ENCODE assay signal across 11 cellular contexts in genomic region chr21:33540711-33541104, GRCh38. TPM values are rescaled to one million over a fixed set of nuclear protein-coding genes. Genes with fewer than 3 reads are reported as not detected.
DNase-seq lines count a peak whose midpoint lies in the region; ATAC-seq, FAIRE-seq and TF ChIP-seq lines count a peak whose summit lies in the region.
"Had no signal": no experiment of that assay in that cellular context is flagged by ENCODE, and none has a peak within 500 bp of the region (broad histone marks: within the 10 kb centered on the region; RNA-seq: fewer than 3 reads in every experiment).

No MANE protein-coding gene starts in this region.

- H3K4me1 Mint-ChIP-seq in CD4-positive, alpha-beta memory T cell: peaks cover 25 to 58% (median 37%) of the 10 kb centered on the region in 4 donors
- peaks cover 32 to 39% of the 10 kb centered on the region in 2 donors for H3K4me1 Mint-ChIP-seq in natural killer cell treated with Interleukin-12 subunit alpha and Interleukin-12 subunit beta and Interleukin-15 and Interleukin-18, amount 100 ng/mL, for 72 hours (ENCODE audit: low read depth in 2 of 2)

- peaks cover 71% of the 10 kb centered on the region for H3K79me2 ChIP-seq in Loucy (ENCODE audit: insufficient read depth, low read length)

- no peak for DNase-seq in CD4-positive, alpha-beta memory T cell
- DNase-seq in bronchial epithelial cell (ENCODE audit: low read depth) (no peak), amygdala (lab: John Stamatoyannopoulos, UW) (no peak)
- no peak for DNase-seq in natural killer cell treated with Interleukin-12 subunit alpha and Interleukin-12 subunit beta and Interleukin-15 and Interleukin-18, amount 100 ng/mL, for 72 hours (ENCODE audit: low spot score)
- DNase-seq in activated effector memory CD4-positive, alpha-beta T cell treated with Interleukin-2 at 50 U/mL for 16 hours: no peak
- DNase-seq: stimulated activated CD4-positive, alpha-beta T cell treated with anti-CD3 and anti-CD28 coated beads, Interleukin-1b, Interleukin-23, amount 100 ng/mL, for 48 hours had no signal

- H3K9me2 ChIP-seq in Loucy (replicated peaks; ENCODE audit: low read depth, low read length): no peaks in the 10 kb centered on the region

- H3K36me3 Mint-ChIP-seq in CD4-positive, alpha-beta memory T cell: peaks cover 16 to 54% of the 10 kb centered on the region in 2 donors
- peaks cover 23% of the 10 kb centered on the region for H3K36me3 Mint-ChIP-seq in natural killer cell treated with Interleukin-12 subunit alpha and Interleukin-12 subunit beta and Interleukin-15 and Interleukin-18, amount 100 ng/mL, for 72 hours

- no peak overlapping the region for H3K27ac ChIP-seq in CD4-positive, alpha-beta memory T cell (ENCODE audit: low read depth, low read length)

- peaks cover 38% of the 10 kb centered on the region for H3K4me1 ChIP-seq in CD4-positive, alpha-beta memory T cell (ENCODE audit: insufficient read depth, low read length)
- peaks cover 25% of the 10 kb centered on the region for H3K4me1 ChIP-seq in Loucy (ENCODE audit: insufficient read depth, low read length, poor library complexity, severe bottlenecking)

- no peaks in the 10 kb centered on the region for H3K27me3 ChIP-seq in CD4-positive, alpha-beta memory T cell (ENCODE audit: insufficient read depth, low read length)
- H3K27me3 ChIP-seq in Loucy (ENCODE audit: insufficient read depth, low read length, poor library complexity, severe bottlenecking): no peaks in the 10 kb centered on the region
- no peaks in the 10 kb centered on the region for H3K27me3 ChIP-seq in bronchial epithelial cell (ENCODE audit: control insufficient read depth, insufficient read depth, low read length)

- H3K4me2 ChIP-seq in Loucy (ENCODE audit: low read depth, low read length, poor library complexity, severe bottlenecking): peak overlapping the region; percentile 86

- ATAC-seq in natural killer cell treated with Interleukin-12 subunit alpha and Interleukin-12 subunit beta and Interleukin-15 and Interleukin-18, amount 100 ng/mL, for 72 hours: no peak
- ATAC-seq in HG03108 (IDR thresholded peaks at IDR 0.05; ENCODE audit: unreplicated experiment): no peak
- no peak for ATAC-seq in HG02610 (IDR thresholded peaks at IDR 0.05; ENCODE audit: unreplicated experiment)

- peak overlapping the region; percentile 100 for H3K9ac ChIP-seq in Loucy (ENCODE audit: low read depth, low read length, poor library complexity, severe bottlenecking)

- H3K4me3 ChIP-seq in CD4-positive, alpha-beta memory T cell (ENCODE audit: low read length in 2 of 2): no peak overlapping the region
- peak overlapping the region; percentile 94 for H3K4me3 ChIP-seq in Loucy (ENCODE audit: low read length, poor library complexity, severe bottlenecking)
- H3K4me3 ChIP-seq in bronchial epithelial cell (ENCODE audit: low read depth, low read length): peak overlapping the region; percentile 8

- H3K36me3 ChIP-seq in CD4-positive, alpha-beta memory T cell (ENCODE audit: insufficient read depth, low read length): peaks cover 23% of the 10 kb centered on the region
- H3K36me3 ChIP-seq in Loucy (ENCODE audit: insufficient read depth, low read length) (peaks cover 12% of the 10 kb centered on the region; the same call in 1 of the 2 replicates), bronchial epithelial cell (ENCODE audit: control insufficient read depth, insufficient read depth, low read length) (peaks cover 13% of the 10 kb centered on the region)

- TF ChIP-seq CTCF in Loucy (conservative IDR thresholded peaks at IDR 0.05; ENCODE audit: low read length) (no peak), bronchial epithelial cell (IDR thresholded peaks at IDR 0.05; ENCODE audit: insufficient read depth, low read length, severe bottlenecking) (no peak)

- CTCF ChIA-PET in CD4-positive, alpha-beta memory T cell (lab: Charles Lee; ENCODE audit: partially characterized antibody): interaction anchor here (2.1 kb wide), 1 partner anchor 65 kb away, joined by 6 read pairs; no protein-coding TSS in a partner anchor

- intact Hi-C loops in CD4-positive, alpha-beta memory T cell (cut with micrococcal nuclease): loop anchor here (5.0 to 10.0 kb wide), 2 partner anchors 156 to 1507 kb away; partner anchors contain the start of gene RUNX1

- H4K20me1 ChIP-seq in Loucy (ENCODE audit: insufficient read depth, low read length, poor library complexity, severe bottlenecking): peaks cover 32% of the 10 kb centered on the region

- FAIRE-seq in bronchial epithelial cell (lab: Jason Lieb, UNC): no peak
- FAIRE-seq: GM12891, TTC549 had no signal

- peaks cover 9% of the 10 kb centered on the region for H3F3A ChIP-seq in Loucy (ENCODE audit: low read depth)

- H3K9me3 ChIP-seq in CD4-positive, alpha-beta memory T cell (ENCODE audit: control insufficient read depth in 1 of 2, low read length in 2 of 2): no peaks in the 10 kb centered on the region
- H3K9me3 ChIP-seq in Loucy (ENCODE audit: insufficient read depth, low read depth, low read length): no peaks in the 10 kb centered on the region

- H2AFZ ChIP-seq in Loucy (ENCODE audit: low read length): no peak overlapping the region

- H3K27ac Mint-ChIP-seq in CD4-positive, alpha-beta memory T cell: peak overlapping the region; percentile 54 to 100 (median 91)
- peak overlapping the region; percentile 94 to 99 for H3K27ac Mint-ChIP-seq in natural killer cell treated with Interleukin-12 subunit alpha and Interleukin-12 subunit beta and Interleukin-15 and Interleukin-18, amount 100 ng/mL, for 72 hours

- POLR2A ChIA-PET in CD4-positive, alpha-beta memory T cell (lab: Charles Lee; ENCODE audit: partially characterized antibody): interaction anchor here (2.3 to 4.7 kb wide), 3 partner anchors 30 to 61 kb away, joined by 8 to 93 read pairs (median 38); partner anchors contain the start of genes DONSON and TMEM50B

- peaks cover 0 to 4% (median 0%) of the 10 kb centered on the region in 8 donors for H3K9me3 Mint-ChIP-seq in CD4-positive, alpha-beta memory T cell
- H3K9me3 Mint-ChIP-seq in natural killer cell treated with Interleukin-12 subunit alpha and Interleukin-12 subunit beta and Interleukin-15 and Interleukin-18, amount 100 ng/mL, for 72 hours: no peaks in the 10 kb centered on the region

- peak overlapping the region; percentile 69 to 99 (median 90) for H3K4me3 Mint-ChIP-seq in CD4-positive, alpha-beta memory T cell
- peak overlapping the region; percentile 91 for H3K4me3 Mint-ChIP-seq in natural killer cell treated with Interleukin-12 subunit alpha and Interleukin-12 subunit beta and Interleukin-15 and Interleukin-18, amount 100 ng/mL, for 72 hours

- no peaks in the 10 kb centered on the region for H3K27me3 Mint-ChIP-seq in CD4-positive, alpha-beta memory T cell
- H3K27me3 Mint-ChIP-seq in natural killer cell treated with Interleukin-12 subunit alpha and Interleukin-12 subunit beta and Interleukin-15 and Interleukin-18, amount 100 ng/mL, for 72 hours: no peaks in the 10 kb centered on the region

RNA-seq across cellular contexts. Expression of gene GART, which starts 1.2 kb away (rescaled TPM):
- total RNA-seq in CD4-positive, alpha-beta memory T cell: 10 to 100 TPM; 75.4 to 85.1 TPM
- 10 to 100 TPM; 56.1 to 57.7 TPM for polyA plus RNA-seq in CD4-positive, alpha-beta memory T cell
- 68.2 and 103 TPM in 2 replicates for total RNA-seq in bronchial epithelial cell
- total RNA-seq in natural killer cell treated with Interleukin-12 subunit alpha and Interleukin-12 subunit beta and Interleukin-15 and Interleukin-18, amount 100 ng/mL, for 72 hours: 100 to 1,000 TPM; 127 to 163 TPM

RNA-seq across cellular contexts. Expression of gene SON, which starts 2.1 kb away (rescaled TPM):
- total RNA-seq in CD4-positive, alpha-beta memory T cell: 100 to 1,000 TPM; 436 to 454 TPM
- 100 to 1,000 TPM; 314 to 639 TPM for polyA plus RNA-seq in CD4-positive, alpha-beta memory T cell
- total RNA-seq in bronchial epithelial cell: 105 and 125 TPM in 2 replicates
- total RNA-seq in natural killer cell treated with Interleukin-12 subunit alpha and Interleukin-12 subunit beta and Interleukin-15 and Interleukin-18, amount 100 ng/mL, for 72 hours: 100 to 1,000 TPM; 307 to 362 TPM

RNA-seq across cellular contexts. Expression of gene DONSON, which starts 47.8 kb away (rescaled TPM):
- total RNA-seq in CD4-positive, alpha-beta memory T cell: 10 to 100 TPM; 11.0 to 13.7 TPM
- polyA plus RNA-seq in CD4-positive, alpha-beta memory T cell: 1 to 10 TPM; 2.2 to 4.0 TPM
- 6.6 and 8.4 TPM in 2 replicates for total RNA-seq in bronchial epithelial cell
- total RNA-seq in natural killer cell treated with Interleukin-12 subunit alpha and Interleukin-12 subunit beta and Interleukin-15 and Interleukin-18, amount 100 ng/mL, for 72 hours: 10 to 100 TPM; 20.3 to 38.7 TPM

RNA-seq across cellular contexts. Expression of gene DNAJC28, which starts 49.2 kb away (rescaled TPM):
- total RNA-seq in CD4-positive, alpha-beta memory T cell: 1 to 10 TPM; 1.3 to 1.6 TPM
- under 1 TPM; 0.56 to 0.98 TPM for polyA plus RNA-seq in CD4-positive, alpha-beta memory T cell
- total RNA-seq in bronchial epithelial cell: 1.0 and 1.3 TPM in 2 replicates
- total RNA-seq in natural killer cell treated with Interleukin-12 subunit alpha and Interleukin-12 subunit beta and Interleukin-15 and Interleukin-18, amount 100 ng/mL, for 72 hours: under 1 TPM; 0.52 to 0.86 TPM

Comparison
In these comparisons a context has a peak if more than half of its experiments do, and no peak if none do; other contexts are left out.
1. H3K4me3 ChIP-seq: peak in Loucy (single experiment) and bronchial epithelial cell (single experiment); none in CD4-positive, alpha-beta memory T cell (0 of 2).